In the genomic region with DNA sequence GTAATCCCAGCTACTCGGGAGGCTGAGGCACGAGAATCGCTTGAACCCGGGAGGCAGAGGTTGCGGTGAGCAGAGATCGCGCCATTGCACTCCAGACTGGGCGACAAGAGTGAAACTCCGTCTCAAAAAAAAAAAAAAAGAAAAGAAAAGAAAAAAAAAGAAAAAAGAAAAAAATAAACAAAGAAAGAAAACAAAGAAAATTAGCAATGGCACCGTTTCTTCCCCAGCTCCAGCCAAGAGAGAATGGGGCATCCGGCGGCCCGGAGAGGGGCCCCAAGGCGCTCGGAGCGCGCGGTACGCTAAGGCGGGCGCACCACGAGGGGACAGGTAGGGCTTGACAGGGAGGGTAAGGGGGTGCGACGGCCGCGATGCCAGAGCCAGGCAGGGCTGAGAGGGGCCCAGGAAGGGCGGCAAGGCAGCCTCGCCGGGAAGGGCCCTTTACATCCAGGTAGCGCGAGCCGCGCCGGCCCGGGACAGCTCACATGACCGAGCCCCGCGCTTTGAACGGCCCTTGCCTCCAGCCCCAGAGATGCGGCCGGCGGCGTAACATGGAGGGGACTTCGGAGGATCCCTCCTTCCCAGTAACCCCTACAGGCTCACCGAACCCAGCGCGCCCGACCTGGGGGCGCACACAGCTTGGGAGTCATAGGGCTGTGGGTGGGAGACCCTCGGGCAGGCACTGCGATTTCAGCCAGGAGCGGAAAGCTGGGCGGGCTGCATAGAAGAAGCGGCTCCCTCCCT, we compare ENCODE assay signal across 11 cellular contexts. TPM values are rescaled to one million over a fixed set of nuclear protein-coding genes. Genes with fewer than 3 reads are reported as not detected.
A peak's percentile ranks its signal among the peaks of the same experiment; 100 is the strongest.
DNase-seq lines count a peak whose midpoint lies in the region; ATAC-seq and TF ChIP-seq lines count a peak whose summit lies in the region.
"Had no signal": no experiment of that assay in that cellular context is flagged by ENCODE, and none has a peak within 500 bp of the region (broad histone marks: within the 10 kb centered on the region; RNA-seq: fewer than 3 reads in every experiment).

No MANE protein-coding gene starts in this region.

- TF ChIP-seq CTCF in HFF-Myc (IDR thresholded peaks at IDR 0.05; ENCODE audit: low read depth, low read length, missing control alignments): no peak

- H3K36me3 ChIP-seq in thymus (ENCODE audit: control insufficient read depth, insufficient read depth): no peaks in the 10 kb centered on the region

- ATAC-seq in GM19351 (IDR thresholded peaks at IDR 0.05; ENCODE audit: unreplicated experiment): no peak
- ATAC-seq: naive thymus-derived CD4-positive, alpha-beta T cell had no signal

- peak overlapping the region; percentile 38 for H3K4me3 ChIP-seq in HFF-Myc (replicated peaks; ENCODE audit: low read depth, low read length)
- H3K4me3 ChIP-seq in thymus (ENCODE audit: low read length): peak overlapping the region; percentile 25

- no peaks in the 10 kb centered on the region for H3K4me1 ChIP-seq in thymus (ENCODE audit: control insufficient read depth, insufficient read depth, low read length)

- no peak for DNase-seq in HFF-Myc (ENCODE audit: extremely low read depth, low read depth)
- peak in 1 of 61 donors; percentile 35 for DNase-seq in caudate nucleus (lab: John Stamatoyannopoulos, UW)
- peak; percentile 63 for DNase-seq in left kidney (ENCODE audit: low read depth, low spot score)
- DNase-seq in NCI-H2227 (lab: John Stamatoyannopoulos, UW; ENCODE audit: unreplicated experiment): no peak
- DNase-seq in dermis blood vessel endothelial cell: no peak
- DNase-seq: activated CD4-positive, alpha-beta T cell treated with anti-CD3 and anti-CD28 coated beads for 4 hours; activated gamma-delta T cell treated with Interleukin-2 at 50 U/mL for 16 hours; naive thymus-derived CD4-positive, alpha-beta T cell; NCI-H2029 treated with DMSO at 0.1 percent for 48 hours had no signal

- H3K27me3 ChIP-seq in thymus (ENCODE audit: control insufficient read depth, insufficient read depth): peaks cover 79% of the 10 kb centered on the region

- H3K27ac ChIP-seq in caudate nucleus (ENCODE audit: low read depth, low read length): peak overlapping the region; percentile 78
- peak overlapping the region; percentile 31 for H3K27ac ChIP-seq in thymus (ENCODE audit: low read depth)

- WGBS in thymus: 11% methylated on average over 54 of the region's 54 CpGs

- peaks cover 1% of the 10 kb centered on the region for H3K9me3 ChIP-seq in thymus (ENCODE audit: control insufficient read depth)

RNA-seq across cellular contexts. Expression of gene BMP7, which starts 1.4 kb away (rescaled TPM):
- 2.4 TPM for polyA plus RNA-seq in thymus
- not detected in 2 replicates for total RNA-seq in dermis blood vessel endothelial cell
- total RNA-seq: naive thymus-derived CD4-positive, alpha-beta T cell had no signal
- polyA plus RNA-seq: naive thymus-derived CD4-positive, alpha-beta T cell had no signal
